ENCODE assay signal across 7 cellular contexts in the genomic region with DNA sequence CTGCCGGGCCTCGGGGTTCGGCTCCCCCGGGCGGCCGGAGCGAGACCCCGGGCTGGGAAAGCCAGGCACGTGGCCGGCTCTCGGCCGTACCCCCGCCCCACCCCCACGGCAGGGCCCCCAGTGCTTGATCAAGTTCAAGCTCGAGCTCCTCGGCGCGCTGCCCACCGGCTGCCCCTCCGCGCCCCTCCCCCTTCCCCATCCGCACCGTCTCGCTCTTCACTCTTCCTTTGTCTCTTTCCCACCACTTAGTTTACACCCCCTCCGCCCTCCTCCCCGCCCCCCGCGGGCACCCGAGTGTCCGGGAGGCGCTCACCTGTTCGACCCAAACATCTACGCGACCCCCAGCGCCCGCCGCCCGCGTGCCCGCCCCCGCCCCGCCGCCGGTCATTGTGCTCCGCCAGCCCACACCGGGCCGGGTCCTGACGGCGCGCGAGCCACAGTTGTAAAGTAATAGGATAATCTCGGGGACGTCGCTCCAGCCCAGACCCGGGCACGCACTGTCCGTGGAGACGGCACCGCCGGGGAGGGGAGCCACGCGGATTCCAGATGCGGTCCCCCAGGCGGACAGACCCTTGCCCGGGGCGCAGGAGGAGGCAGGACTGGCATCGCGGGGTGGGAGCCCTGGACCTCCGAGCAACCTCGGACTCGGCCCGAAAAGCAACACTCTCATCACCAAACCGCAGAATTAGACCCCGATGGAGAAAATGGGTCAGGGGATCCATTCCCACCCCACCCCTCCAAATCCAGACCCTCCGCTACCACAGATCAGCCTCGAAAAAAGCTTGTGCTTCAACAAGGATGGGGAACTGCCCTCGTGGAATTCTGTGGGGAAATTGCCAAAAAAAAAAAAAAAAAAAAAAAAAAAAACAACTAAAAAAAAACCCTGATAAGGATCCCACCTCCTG.
DNase-seq lines count a peak whose midpoint lies in the region; ATAC-seq and TF ChIP-seq lines count a peak whose summit lies in the region.

No MANE protein-coding gene starts in this region.

- H3K27ac Mint-ChIP-seq in activated naive CD8-positive, alpha-beta T cell treated with anti-CD3 and anti-CD28 coated beads, Interleukin-2, amount 50 U/mL, for 24 hours: peak overlapping the region; percentile 87

- in situ Hi-C loops in gastrocnemius medialis (cut with MboI; ENCODE audit: low sequenced_read_pairs in 4 of 4): no loop called here

- H3F3A ChIP-seq in PC-3 (ENCODE audit: low read length, unreplicated experiment): no peaks in the 10 kb centered on the region

- no peaks in the 10 kb centered on the region for H3K36me3 ChIP-seq in PC-3 (ENCODE audit: low read depth, low read length)
- no peaks in the 10 kb centered on the region for H3K36me3 ChIP-seq in hepatocyte (replicated peaks; ENCODE audit: insufficient read depth, low read depth)
- no peaks in the 10 kb centered on the region for H3K36me3 ChIP-seq in gastrocnemius medialis

- DNase-seq in H4 (ENCODE audit: low spot score) (peak; percentile 40), PC-3 (peak; percentile 19), hepatocyte (ENCODE audit: low spot score) (peak; percentile 77), gastrocnemius medialis (no peak), mucosa of gallbladder (ENCODE audit: low spot score) (no peak)
- DNase-seq in activated naive CD8-positive, alpha-beta T cell treated with anti-CD3 and anti-CD28 coated beads, Interleukin-2, amount 50 U/mL, for 24 hours: peak; percentile 53

- peaks cover 29% of the 10 kb centered on the region for H3K4me1 Mint-ChIP-seq in activated naive CD8-positive, alpha-beta T cell treated with anti-CD3 and anti-CD28 coated beads, Interleukin-2, amount 50 U/mL, for 24 hours

- H3K79me2 ChIP-seq in PC-3 (ENCODE audit: low read length) (peaks cover 18% of the 10 kb centered on the region), hepatocyte (peaks cover 50% of the 10 kb centered on the region)

- peak overlapping the region; percentile 85 for H3K4me3 ChIP-seq in PC-3 (ENCODE audit: low read length)
- peak overlapping the region; percentile 94 for H3K4me3 ChIP-seq in hepatocyte
- peak overlapping the region; percentile 59 to 80 (median 74) for H3K4me3 ChIP-seq in gastrocnemius medialis

- ATAC-seq in PC-3 (peak; percentile 28), gastrocnemius medialis (peak in 1 of 2 donors; percentile 10), HG02798 (IDR thresholded peaks at IDR 0.05; ENCODE audit: poor library complexity, unreplicated experiment) (no peak)
- peak; percentile 0 for ATAC-seq in activated naive CD8-positive, alpha-beta T cell treated with anti-CD3 and anti-CD28 coated beads, Interleukin-2, amount 50 U/mL, for 24 hours

- H3K27me3 Mint-ChIP-seq in activated naive CD8-positive, alpha-beta T cell treated with anti-CD3 and anti-CD28 coated beads, Interleukin-2, amount 50 U/mL, for 24 hours: no peaks in the 10 kb centered on the region

- BruUV-seq in PC-3 (replicated peaks; lab: Mats Ljungman, UMichigan): TSS peak; percentile 26

- intact Hi-C loops in PC-3 (cut with micrococcal nuclease) (no loop called here), gastrocnemius medialis (cut with DNase I; ENCODE audit: low total_unique reads) (loop anchor here (5.0 kb wide), 1 partner anchor 147 kb away; no protein-coding TSS in a partner anchor)

- POLR2A ChIA-PET in PC-3 (lab: Charles Lee; ENCODE audit: unreplicated experiment): interaction anchor here (0.6 kb wide), 2 partner anchors 25 to 1783 kb away, joined by 5 to 14 read pairs; no protein-coding TSS in a partner anchor

- H3K9me3 Mint-ChIP-seq in activated naive CD8-positive, alpha-beta T cell treated with anti-CD3 and anti-CD28 coated beads, Interleukin-2, amount 50 U/mL, for 24 hours: peaks cover 7% of the 10 kb centered on the region

- CTCF ChIA-PET in PC-3 (lab: Charles Lee): interaction anchor here (1.1 kb wide), 1 partner anchor 25 kb away, joined by 6 read pairs; no protein-coding TSS in a partner anchor

- H3K9ac ChIP-seq in PC-3 (ENCODE audit: low read length): peak overlapping the region; percentile 59

- H4K20me1 ChIP-seq in PC-3 (ENCODE audit: low read length): no peaks in the 10 kb centered on the region
- peaks cover 33% of the 10 kb centered on the region for H4K20me1 ChIP-seq in hepatocyte (ENCODE audit: insufficient read depth, poor library complexity, severe bottlenecking)

- H3K4me2 ChIP-seq in PC-3 (ENCODE audit: low read length) (peak overlapping the region; percentile 100), hepatocyte (peak overlapping the region; percentile 99)

- no peaks in the 10 kb centered on the region for H3K27me3 ChIP-seq in PC-3 (ENCODE audit: low read length)
- no peaks in the 10 kb centered on the region for H3K27me3 ChIP-seq in hepatocyte
- no peaks in the 10 kb centered on the region for H3K27me3 ChIP-seq in gastrocnemius medialis

- no peak for TF ChIP-seq CTCF in PC-3 (conservative IDR thresholded peaks at IDR 0.05; ENCODE audit: low read depth, low read length)
- TF ChIP-seq CTCF in hepatocyte (IDR thresholded peaks at IDR 0.05; ENCODE audit: poor library complexity): no peak
- TF ChIP-seq CTCF in gastrocnemius medialis (IDR thresholded peaks at IDR 0.05 in 4 of 5, conservative IDR thresholded peaks at IDR 0.05 in 1 of 5): no peak

- H3K36me3 Mint-ChIP-seq in activated naive CD8-positive, alpha-beta T cell treated with anti-CD3 and anti-CD28 coated beads, Interleukin-2, amount 50 U/mL, for 24 hours (ENCODE audit: low read depth): peaks cover 8% of the 10 kb centered on the region

- H3K27ac ChIP-seq in PC-3 (ENCODE audit: low read length): peak overlapping the region; percentile 20; the same call in 1 of the 2 replicates
- H3K27ac ChIP-seq in hepatocyte: peak overlapping the region; percentile 98
- H3K27ac ChIP-seq in gastrocnemius medialis: peak overlapping the region in 3 of 4 donors; percentile 54 to 72 (median 68)

- WGBS in hepatocyte (ENCODE audit: low lambda C conversion rate, missing lambda C conversion rate): 1% methylated on average over 46 of the region's 77 CpGs

- H3K4me1 ChIP-seq in PC-3 (ENCODE audit: insufficient read depth, low read length) (peaks cover 11% of the 10 kb centered on the region), hepatocyte (ENCODE audit: insufficient read depth) (peaks cover 39% of the 10 kb centered on the region), gastrocnemius medialis (peaks cover 5 to 17% of the 10 kb centered on the region in 2 donors)

- H3K9me2 ChIP-seq in PC-3 (replicated peaks; ENCODE audit: low read length): no peaks in the 10 kb centered on the region
- no peaks in the 10 kb centered on the region for H3K9me2 ChIP-seq in hepatocyte (replicated peaks; ENCODE audit: insufficient read depth)

- H2AFZ ChIP-seq in PC-3 (ENCODE audit: low read length) (peak overlapping the region; percentile 95), hepatocyte (peak overlapping the region; percentile 0)

- H3K9me3 ChIP-seq in PC-3 (ENCODE audit: low read length): no peaks in the 10 kb centered on the region
- no peaks in the 10 kb centered on the region for H3K9me3 ChIP-seq in hepatocyte (ENCODE audit: low read depth)
- H3K9me3 ChIP-seq in gastrocnemius medialis: no peaks in the 10 kb centered on the region

- H3K4me3 Mint-ChIP-seq in activated naive CD8-positive, alpha-beta T cell treated with anti-CD3 and anti-CD28 coated beads, Interleukin-2, amount 50 U/mL, for 24 hours: peak overlapping the region; percentile 87

- no peak for TF ChIP-seq POLR2A in gastrocnemius medialis (IDR thresholded peaks at IDR 0.05)

Comparison
In these comparisons a context has a peak if more than half of its experiments do, and no peak if none do; other contexts are left out.
1. DNase-seq: peak in H4 (single experiment), PC-3 (single experiment), activated naive CD8-positive, alpha-beta T cell treated with anti-CD3 and anti-CD28 coated beads, Interleukin-2, amount 50 U/mL, for 24 hours (single experiment) and hepatocyte (single experiment); none in gastrocnemius medialis (0 of 2) and mucosa of gallbladder (single experiment).
2. H3K27ac ChIP-seq: peak in every context shown above with its lines; median percentile 98 in hepatocyte; 68 in gastrocnemius medialis; 20 in PC-3.
3. Peak in every context shown above with its lines, with median percentiles within 50 percentile points of each other: H3K4me3 ChIP-seq.